In genomic region chr12:124915249-124916236, GRCh38 we compare ENCODE assay signal across 8 cellular contexts. TPM values are rescaled to one million over a fixed set of nuclear protein-coding genes. Genes with fewer than 3 reads are reported as not detected.
DNase-seq lines count a peak whose midpoint lies in the region; ATAC-seq and TF ChIP-seq lines count a peak whose summit lies in the region.

No MANE protein-coding gene starts in this region.

- H3K27ac Mint-ChIP-seq in activated naive CD4-positive, alpha-beta T cell treated with anti-CD3 and anti-CD28 coated beads, Interleukin-2, amount 50 U/mL, for 24 hours: peak overlapping the region; percentile 99

- no peaks in the 10 kb centered on the region for H3K27me3 ChIP-seq in GM06990 (replicated peaks; ENCODE audit: control insufficient read depth, insufficient read depth, low read length)

- H3K36me3 Mint-ChIP-seq in activated naive CD4-positive, alpha-beta T cell treated with anti-CD3 and anti-CD28 coated beads, Interleukin-2, amount 50 U/mL, for 24 hours: peaks cover 30% of the 10 kb centered on the region

- peak overlapping the region; percentile 87 for H3K4me3 Mint-ChIP-seq in activated naive CD4-positive, alpha-beta T cell treated with anti-CD3 and anti-CD28 coated beads, Interleukin-2, amount 50 U/mL, for 24 hours

- DNase-seq in GM06990 (ENCODE audit: extremely low read depth, insufficient read length) (no peak), left ventricle myocardium superior (peak; percentile 70), sciatic nerve (ENCODE audit: low spot score) (no peak)

- no peak for TF ChIP-seq CTCF in GM06990 (IDR thresholded peaks at IDR 0.05; ENCODE audit: insufficient read depth, low read length, poor library complexity, severe bottlenecking)

- intact Hi-C loops in left ventricle myocardium superior (cut with micrococcal nuclease) (no loop called here), sciatic nerve (cut with DNase I) (no loop called here)

- no peaks in the 10 kb centered on the region for H3K27me3 Mint-ChIP-seq in activated naive CD4-positive, alpha-beta T cell treated with anti-CD3 and anti-CD28 coated beads, Interleukin-2, amount 50 U/mL, for 24 hours

- peak overlapping the region; percentile 91 for H3K4me3 ChIP-seq in GM06990 (replicated peaks; ENCODE audit: low read depth, low read length)

- no peaks in the 10 kb centered on the region for H3K9me3 Mint-ChIP-seq in activated naive CD4-positive, alpha-beta T cell treated with anti-CD3 and anti-CD28 coated beads, Interleukin-2, amount 50 U/mL, for 24 hours

- H3K4me1 Mint-ChIP-seq in activated naive CD4-positive, alpha-beta T cell treated with anti-CD3 and anti-CD28 coated beads, Interleukin-2, amount 50 U/mL, for 24 hours: peaks cover 85% of the 10 kb centered on the region

- ATAC-seq in HG03045 (IDR thresholded peaks at IDR 0.05; ENCODE audit: unreplicated experiment) (peak; percentile 11), left ventricle myocardium superior (peak; percentile 5), sciatic nerve (peak; percentile 0), GM21447 (IDR thresholded peaks at IDR 0.05; ENCODE audit: unreplicated experiment) (no peak), GM18868 (IDR thresholded peaks at IDR 0.05; ENCODE audit: unreplicated experiment) (no peak), GM18502 (IDR thresholded peaks at IDR 0.05; ENCODE audit: poor library complexity, unreplicated experiment) (no peak)

- peaks cover 16% of the 10 kb centered on the region for H3K36me3 ChIP-seq in GM06990 (ENCODE audit: control insufficient read depth, insufficient read depth, low read length)

RNA-seq across cellular contexts. Expression of gene UBC, which starts 1.1 kb away (rescaled TPM):
- total RNA-seq in left ventricle myocardium superior: 1,197 TPM
- 979 TPM for total RNA-seq in sciatic nerve

RNA-seq across cellular contexts. Expression of gene SCARB1, which starts 51.9 kb away (rescaled TPM):
- 12.0 TPM for total RNA-seq in left ventricle myocardium superior
- 69.2 TPM for total RNA-seq in sciatic nerve

Comparison
In these comparisons a context has a peak if more than half of its experiments do, and no peak if none do; other contexts are left out.
1. ATAC-seq: peak in HG03045 (single experiment), left ventricle myocardium superior (single experiment) and sciatic nerve (single experiment); none in GM21447 (single experiment), GM18868 (single experiment) and GM18502 (single experiment).